1 cellular context compared by ENCODE assay signal in the genomic region with DNA sequence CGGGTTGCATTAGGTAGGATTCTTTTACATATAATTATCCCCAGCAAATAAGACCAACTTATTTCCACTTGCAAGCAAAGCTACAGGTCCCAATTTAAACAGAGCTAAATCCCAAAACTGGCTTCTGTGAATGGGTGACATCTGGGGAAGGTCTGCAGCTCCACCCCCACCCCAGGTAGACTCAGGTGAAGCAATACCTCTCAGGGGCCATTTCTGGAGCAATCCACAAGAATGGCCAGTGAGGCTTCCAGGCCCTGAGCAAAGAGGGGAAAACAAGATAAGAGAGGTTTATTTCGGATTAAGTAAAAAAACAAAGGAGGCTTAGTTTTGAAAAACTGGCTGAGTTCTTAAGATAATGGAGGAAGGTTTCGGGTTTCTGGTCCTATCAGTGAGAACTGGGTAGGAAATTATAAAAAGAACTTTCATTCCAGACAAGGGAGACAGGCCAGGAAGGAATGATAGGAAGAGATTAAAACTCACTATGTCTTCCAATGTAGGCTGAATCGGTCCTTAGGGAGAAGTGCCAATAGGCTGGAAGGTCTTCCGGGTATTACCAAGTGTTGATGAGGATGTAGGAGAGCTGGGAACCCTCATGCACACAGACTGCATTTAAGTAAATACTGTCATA.
A peak's percentile ranks its signal among the peaks of the same experiment; 100 is the strongest.
TF ChIP-seq lines count a peak whose summit lies in the region.

No MANE protein-coding gene starts in this region.

TF ChIP-seq in K562, 482 proteins besides CTCF, POLR2A, EP300 and RAD21:
- TF ChIP-seq TAL1 (IDR thresholded peaks at IDR 0.05) (peak; percentile 38; the same call in 1 of the 2 replicates), NCOR1 (IDR thresholded peaks at IDR 0.05) (peak; percentile 14; the same call in 1 of the 2 replicates), CBFA2T3 (IDR thresholded peaks at IDR 0.05) (peak; percentile 45), ZNF766 (CRISPR knock-in tag; conservative IDR thresholded peaks at IDR 0.05) (peak; percentile 86), SOX6 (IDR thresholded peaks at IDR 0.05) (peak; percentile 84), HNRNPUL1 (IDR thresholded peaks at IDR 0.05; ENCODE audit: low read length) (no peak), SLC30A9 (CRISPR knock-in tag; IDR thresholded peaks at IDR 0.05) (no peak), TCF3 (CRISPR knock-in tag; IDR thresholded peaks at IDR 0.05) (peak; percentile 59), ARID1B (IDR thresholded peaks at IDR 0.05) (peak; percentile 57)
- TF ChIP-seq, protein P1, sequence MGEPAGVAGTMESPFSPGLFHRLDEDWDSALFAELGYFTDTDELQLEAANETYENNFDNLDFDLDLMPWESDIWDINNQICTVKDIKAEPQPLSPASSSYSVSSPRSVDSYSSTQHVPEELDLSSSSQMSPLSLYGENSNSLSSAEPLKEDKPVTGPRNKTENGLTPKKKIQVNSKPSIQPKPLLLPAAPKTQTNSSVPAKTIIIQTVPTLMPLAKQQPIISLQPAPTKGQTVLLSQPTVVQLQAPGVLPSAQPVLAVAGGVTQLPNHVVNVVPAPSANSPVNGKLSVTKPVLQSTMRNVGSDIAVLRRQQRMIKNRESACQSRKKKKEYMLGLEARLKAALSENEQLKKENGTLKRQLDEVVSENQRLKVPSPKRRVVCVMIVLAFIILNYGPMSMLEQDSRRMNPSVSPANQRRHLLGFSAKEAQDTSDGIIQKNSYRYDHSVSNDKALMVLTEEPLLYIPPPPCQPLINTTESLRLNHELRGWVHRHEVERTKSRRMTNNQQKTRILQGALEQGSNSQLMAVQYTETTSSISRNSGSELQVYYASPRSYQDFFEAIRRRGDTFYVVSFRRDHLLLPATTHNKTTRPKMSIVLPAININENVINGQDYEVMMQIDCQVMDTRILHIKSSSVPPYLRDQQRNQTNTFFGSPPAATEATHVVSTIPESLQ (CRISPR knock-in tag; IDR thresholded peaks at IDR 0.05) = no peak
